ENCODE assay signal across 1 cellular context in genomic region chr21:43988506-43989230, GRCh38.
TF ChIP-seq lines count a peak whose summit lies in the region.

No MANE protein-coding gene starts in this region.

TF ChIP-seq in WTC11, 78 proteins besides CTCF, POLR2A, EP300 and RAD21 (continued from another document):
- TF ChIP-seq AFF4 (CRISPR knock-in tag; IDR thresholded peaks at IDR 0.05; ENCODE audit: borderline replicate concordance): no peak
- no peak for TF ChIP-seq ZNF416 (CRISPR knock-in tag; IDR thresholded peaks at IDR 0.05)
- no peak for TF ChIP-seq SOX15 (CRISPR knock-in tag; IDR thresholded peaks at IDR 0.05)
- TF ChIP-seq RELA (CRISPR knock-in tag; IDR thresholded peaks at IDR 0.05; ENCODE audit: borderline replicate concordance): no peak
- no peak for TF ChIP-seq TCF7 (CRISPR knock-in tag; IDR thresholded peaks at IDR 0.05; ENCODE audit: low read depth)
- no peak for TF ChIP-seq ZNF423 (CRISPR knock-in tag; IDR thresholded peaks at IDR 0.05)
- TF ChIP-seq ZNF263 (CRISPR knock-in tag; IDR thresholded peaks at IDR 0.05; ENCODE audit: low read depth): no peak
